In the genomic region with DNA sequence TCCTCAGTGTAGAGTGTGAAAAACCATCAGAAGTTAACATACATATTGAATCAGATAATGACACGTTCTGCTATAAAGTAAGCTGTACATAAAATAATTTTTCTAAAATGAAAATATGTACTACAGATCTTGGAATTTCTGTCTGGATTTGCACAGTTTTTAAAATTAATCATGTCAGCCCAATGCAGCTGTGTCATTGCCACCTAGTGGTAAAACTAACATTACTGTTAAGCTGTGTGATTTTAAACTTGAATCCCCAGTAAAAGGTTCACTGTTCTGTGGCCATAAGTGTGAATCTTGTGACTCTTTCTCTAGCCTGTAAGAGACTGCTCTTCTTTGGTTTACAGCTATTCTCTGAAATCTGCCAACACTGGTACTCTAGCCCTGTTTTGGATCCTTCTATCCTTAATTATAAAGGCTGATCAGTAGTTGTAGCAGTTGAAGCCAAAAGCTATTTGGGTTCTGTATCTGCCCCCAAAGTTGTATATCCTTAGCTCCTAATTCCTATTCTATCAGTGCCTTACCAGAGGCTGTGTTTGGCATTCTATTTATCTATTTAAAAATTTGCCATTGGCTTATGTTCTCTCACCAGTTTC, we compare ENCODE assay signal across 8 cellular contexts. TPM values are rescaled to one million over a fixed set of nuclear protein-coding genes. Genes with fewer than 3 reads are reported as not detected.
DNase-seq lines count a peak whose midpoint lies in the region; FAIRE-seq and TF ChIP-seq lines count a peak whose summit lies in the region.

No MANE protein-coding gene starts in this region.

- no peaks in the 10 kb centered on the region for H3K27me3 Mint-ChIP-seq in chondrocyte (ENCODE audit: low read depth)
- H3K27me3 Mint-ChIP-seq in activated CD4-positive, alpha-beta memory T cell treated with anti-CD3 and anti-CD28 coated beads for 36 hours, result no peaks in the 10 kb centered on the region

- POLR2A ChIA-PET in activated CD4-positive, alpha-beta memory T cell treated with anti-CD3 and anti-CD28 coated beads for 36 hours (lab: Charles Lee), result interaction anchor here (0.7 kb wide), 1 partner anchor 50 kb away, joined by 3 read pairs; no protein-coding TSS in a partner anchor

- no peak overlapping the region for H3K4me3 Mint-ChIP-seq in chondrocyte (ENCODE audit: unreplicated experiment)
- H3K4me3 Mint-ChIP-seq in activated CD4-positive, alpha-beta memory T cell treated with anti-CD3 and anti-CD28 coated beads for 36 hours, result no peak overlapping the region

- peaks cover 28% of the 10 kb centered on the region for H3K4me1 Mint-ChIP-seq in chondrocyte (ENCODE audit: low read depth)
- H3K4me1 Mint-ChIP-seq in activated CD4-positive, alpha-beta memory T cell treated with anti-CD3 and anti-CD28 coated beads for 36 hours (ENCODE audit: low read depth), result peaks cover 34% of the 10 kb centered on the region

- TF ChIP-seq CTCF in chondrocyte (IDR thresholded peaks at IDR 0.05), result peak; percentile 94

- CTCF ChIA-PET in activated CD4-positive, alpha-beta memory T cell treated with anti-CD3 and anti-CD28 coated beads for 36 hours (lab: Charles Lee), result interaction anchor here (0.7 to 2.5 kb wide), 38 partner anchors 10 to 1239 kb away, joined by 3 to 38 read pairs (median 4); a partner anchor contains a TSS

- DNase-seq in AG20443 (ENCODE audit: low spot score) (peak; percentile 40), GM12892 (ENCODE audit: insufficient read length) (no peak), NCI-H345 (lab: John Stamatoyannopoulos, UW) (peak; percentile 9), chondrocyte (ENCODE audit: low spot score) (no peak), myocyte (ENCODE audit: low read depth) (peak; percentile 49)
- DNase-seq in activated CD4-positive, alpha-beta memory T cell treated with anti-CD3 and anti-CD28 coated beads for 36 hours, result no peak
- DNase-seq in stimulated activated CD4-positive, alpha-beta T cell treated with anti-CD3 and anti-CD28 coated beads, Interleukin-2, amount 100 ng/mL, for 24 hours, result no peak
- no peak for DNase-seq in activated CD8-positive, alpha-beta memory T cell treated with anti-CD3 and anti-CD28 coated beads, Interleukin-2, amount 50 U/mL, for 4 hours

- H3K27ac Mint-ChIP-seq in chondrocyte (ENCODE audit: unreplicated experiment), result no peak overlapping the region
- no peak overlapping the region for H3K27ac Mint-ChIP-seq in activated CD4-positive, alpha-beta memory T cell treated with anti-CD3 and anti-CD28 coated beads for 36 hours

- peak; percentile 71 for FAIRE-seq in GM12892 (lab: Jason Lieb, UNC)

- peaks cover 5% of the 10 kb centered on the region for H3K36me3 Mint-ChIP-seq in chondrocyte (ENCODE audit: low read depth)
- H3K36me3 Mint-ChIP-seq in activated CD4-positive, alpha-beta memory T cell treated with anti-CD3 and anti-CD28 coated beads for 36 hours, result peaks cover 7% of the 10 kb centered on the region

- no peak for TF ChIP-seq POLR2A in GM12892 (IDR thresholded peaks at IDR 0.05; ENCODE audit: low read depth, low read length)

- intact Hi-C loops in activated CD4-positive, alpha-beta memory T cell treated with anti-CD3 and anti-CD28 coated beads for 36 hours (cut with micrococcal nuclease), result loop anchor here (1.0 to 10.0 kb wide), 3 partner anchors 187 to 1329 kb away; a partner anchor contains a TSS

- H3K9me3 Mint-ChIP-seq in chondrocyte (ENCODE audit: low read depth), result peaks cover 8% of the 10 kb centered on the region
- no peaks in the 10 kb centered on the region for H3K9me3 Mint-ChIP-seq in activated CD4-positive, alpha-beta memory T cell treated with anti-CD3 and anti-CD28 coated beads for 36 hours

RNA-seq across cellular contexts. Expression of a gene that starts 4.0 kb away (rescaled TPM):
- polyA plus RNA-seq in GM12892 (2012; ENCODE audit: missing spikeins), result 11.0 TPM
- total RNA-seq in chondrocyte (13.0 to 13.6 TPM (median 13.0 TPM) in 3 replicates), myocyte (6.0 and 7.1 TPM in 2 replicates)
- polyA plus RNA-seq in myocyte (2012), result 6.4 TPM
- total RNA-seq in activated CD4-positive, alpha-beta memory T cell treated with anti-CD3 and anti-CD28 coated beads for 36 hours, result 10 to 100 TPM; 13.7 to 15.4 TPM

RNA-seq across cellular contexts. Expression of a gene that starts 4.1 kb away (rescaled TPM):
- polyA plus RNA-seq in GM12892 (2012; ENCODE audit: missing spikeins), result 25.8 TPM
- total RNA-seq in chondrocyte, result 20.3 to 23.6 TPM (median 21.3 TPM) in 3 replicates
- total RNA-seq in myocyte, result 8.5 and 12.0 TPM in 2 replicates
- 10.4 TPM for polyA plus RNA-seq in myocyte (2012)
- 10 to 100 TPM; 30.6 to 35.3 TPM for total RNA-seq in activated CD4-positive, alpha-beta memory T cell treated with anti-CD3 and anti-CD28 coated beads for 36 hours

RNA-seq across cellular contexts. Expression of a gene that starts 50.9 kb away (rescaled TPM):
- 3.5 TPM for polyA plus RNA-seq in GM12892 (2012; ENCODE audit: missing spikeins)
- total RNA-seq in chondrocyte (19.0 to 25.2 TPM (median 19.1 TPM) in 3 replicates), myocyte (8.0 and 8.8 TPM in 2 replicates)
- polyA plus RNA-seq in myocyte (2012), result 7.1 TPM
- total RNA-seq in activated CD4-positive, alpha-beta memory T cell treated with anti-CD3 and anti-CD28 coated beads for 36 hours, result 10 to 100 TPM; 24.2 TPM

Comparison
In these comparisons a context has a peak if more than half of its experiments do, and no peak if none do; other contexts are left out.
1. DNase-seq: peak in AG20443 (single experiment), NCI-H345 (single experiment) and myocyte (single experiment); none in GM12892 (single experiment), chondrocyte (single experiment), activated CD4-positive, alpha-beta memory T cell treated with anti-CD3 and anti-CD28 coated beads for 36 hours (single experiment), stimulated activated CD4-positive, alpha-beta T cell treated with anti-CD3 and anti-CD28 coated beads, Interleukin-2, amount 100 ng/mL, for 24 hours (0 of 2) and activated CD8-positive, alpha-beta memory T cell treated with anti-CD3 and anti-CD28 coated beads, Interleukin-2, amount 50 U/mL, for 4 hours (single experiment).